ENCODE assay signal across 15 cellular contexts in the genomic region with DNA sequence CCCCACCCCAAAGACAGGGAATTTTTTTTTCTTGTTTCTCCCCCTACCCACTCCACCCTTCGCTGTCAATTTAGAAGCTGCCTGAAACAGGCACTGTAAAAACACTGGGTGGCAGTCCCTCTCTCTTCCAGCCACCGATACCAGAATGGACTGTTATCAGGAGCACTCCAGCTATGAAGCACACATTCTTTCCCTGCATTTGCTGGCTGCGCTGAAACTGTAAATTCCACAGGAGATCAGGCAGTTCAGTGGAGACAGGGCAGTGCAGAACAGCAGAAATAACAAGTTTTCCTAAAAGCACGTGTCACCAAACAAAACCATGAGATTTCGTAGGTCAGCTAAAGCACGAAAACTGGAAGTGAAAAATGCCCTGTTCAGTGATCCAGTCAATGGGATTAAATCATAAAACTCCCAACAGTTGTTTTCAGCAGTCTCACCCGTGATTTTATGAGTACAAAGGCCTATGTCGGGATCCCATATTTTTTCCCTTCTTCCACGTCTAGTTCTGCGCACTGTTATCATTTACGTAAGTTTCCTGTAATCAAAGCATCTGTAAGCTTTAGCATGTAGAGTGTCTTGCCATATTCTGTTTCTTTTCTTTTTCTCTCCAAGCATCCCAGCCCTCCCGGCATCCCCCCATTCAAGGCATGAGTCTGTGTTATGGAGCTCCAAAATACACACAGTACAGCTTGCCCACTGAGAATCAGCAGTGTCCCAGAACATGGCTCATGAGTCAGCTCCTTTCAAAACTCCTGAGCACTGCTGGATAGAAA.
DNase-seq lines count a peak whose midpoint lies in the region; ATAC-seq and TF ChIP-seq lines count a peak whose summit lies in the region.
"Had no signal": no experiment of that assay in that cellular context is flagged by ENCODE, and none has a peak within 500 bp of the region (broad histone marks: within the 10 kb centered on the region; RNA-seq: fewer than 3 reads in every experiment).

No MANE protein-coding gene starts in this region.

- no peak overlapping the region for H3K4me2 ChIP-seq in HCT116 (ENCODE audit: low read length)

- POLR2A ChIA-PET in HCT116 (lab: Charles Lee) = no interaction called here

- H3K9me2 ChIP-seq in HCT116 (ENCODE audit: insufficient read depth) = no peaks in the 10 kb centered on the region

- RAD21 ChIA-PET in HCT116 (lab: Charles Lee; ENCODE audit: low non-redundant PET in 1 of 2, low total read pairs in 2 of 2, uncharacterized antibody in 2 of 2, unreplicated experiment in 2 of 2) = no interaction called here

- no peak overlapping the region for H3K4me3 ChIP-seq in HCT116 (replicated peaks in 1 of 2; ENCODE audit: low read depth in 1 of 2, low read length in 2 of 2)
- H3K4me3 ChIP-seq: body of pancreas had no signal

- no peaks in the 10 kb centered on the region for H3K79me2 ChIP-seq in HCT116 (ENCODE audit: insufficient read depth, low read length)

- intact Hi-C loops in HCT116 (cut with micrococcal nuclease) = no loop called here
- intact Hi-C loops in activated T-helper 2 cell treated with anti-CD3 and anti-CD28 coated beads, Interferon-gamma antibody, Interleukin-2, Interleukin-4, amounts not matched to agents 10 μg/mL and 5 μg/mL and 100 μg/mL, durations not matched to agents 14 hours and 24 hours and 36 hours (cut with micrococcal nuclease) = no loop called here

- H3K27ac Mint-ChIP-seq in chondrocyte (ENCODE audit: unreplicated experiment) (peak overlapping the region; percentile 97), immature natural killer cell (no peak overlapping the region)
- no peak overlapping the region for H3K27ac Mint-ChIP-seq in activated T-helper 2 cell treated with anti-CD3 and anti-CD28 coated beads, Interferon-gamma antibody, Interleukin-2, Interleukin-4, amounts not matched to agents 10 μg/mL and 5 μg/mL and 100 μg/mL, durations not matched to agents 14 hours and 24 hours and 36 hours
- H3K27ac Mint-ChIP-seq: activated CD4-positive, alpha-beta memory T cell treated with anti-CD3 and anti-CD28 coated beads for 36 hours; type B pancreatic cell had no signal

- H2AFZ ChIP-seq in HCT116 (ENCODE audit: low read depth, low read length, poor library complexity, severe bottlenecking) = no peak overlapping the region

- no peaks in the 10 kb centered on the region for H3K27me3 ChIP-seq in HCT116 (ENCODE audit: insufficient read depth, low read length)
- H3K27me3 ChIP-seq: body of pancreas had no signal

- H3K36me3 ChIP-seq in HCT116 (ENCODE audit: control insufficient read depth in 1 of 2, insufficient read depth in 2 of 2, low read length in 2 of 2) = no peaks in the 10 kb centered on the region

- H3K9me3 ChIP-seq in HCT116 (ENCODE audit: control insufficient read depth in 1 of 2, insufficient read depth in 1 of 2, low read depth in 1 of 2, low read length in 2 of 2) = peaks cover 0 to 10% of the 10 kb centered on the region in 2 experiments; a peak in 1 of 4 replicates
- H3K9me3 ChIP-seq: body of pancreas, Caco-2 had no signal

- H4K20me1 ChIP-seq in HCT116 (ENCODE audit: insufficient read depth) = no peaks in the 10 kb centered on the region

- H3K9me3 Mint-ChIP-seq in chondrocyte (ENCODE audit: low read depth) (no peaks in the 10 kb centered on the region), immature natural killer cell (peaks cover 2 to 42% (median 13%) of the 10 kb centered on the region in 6 donors)
- peaks cover 3% of the 10 kb centered on the region for H3K9me3 Mint-ChIP-seq in activated T-helper 2 cell treated with anti-CD3 and anti-CD28 coated beads, Interferon-gamma antibody, Interleukin-2, Interleukin-4, amounts not matched to agents 10 μg/mL and 5 μg/mL and 100 μg/mL, durations not matched to agents 14 hours and 24 hours and 36 hours
- H3K9me3 Mint-ChIP-seq: activated CD4-positive, alpha-beta memory T cell treated with anti-CD3 and anti-CD28 coated beads for 36 hours; type B pancreatic cell had no signal

- BruUV-seq in HCT116 (replicated peaks; lab: Mats Ljungman, UMichigan) = no TSS peak

- H3K36me3 Mint-ChIP-seq in chondrocyte (ENCODE audit: low read depth) (no peaks in the 10 kb centered on the region), immature natural killer cell (no peaks in the 10 kb centered on the region)
- H3K36me3 Mint-ChIP-seq in activated T-helper 2 cell treated with anti-CD3 and anti-CD28 coated beads, Interferon-gamma antibody, Interleukin-2, Interleukin-4, amounts not matched to agents 10 μg/mL and 5 μg/mL and 100 μg/mL, durations not matched to agents 14 hours and 24 hours and 36 hours (ENCODE audit: low read depth) = no peaks in the 10 kb centered on the region
- H3K36me3 Mint-ChIP-seq: activated CD4-positive, alpha-beta memory T cell treated with anti-CD3 and anti-CD28 coated beads for 36 hours; type B pancreatic cell had no signal

- ATAC-seq in HCT116 (no peak), HG03354 (IDR thresholded peaks at IDR 0.05; ENCODE audit: poor library complexity, severe bottlenecking, unreplicated experiment) (no peak)
- ATAC-seq: body of pancreas had no signal

- no peak for TF ChIP-seq POLR2A in HCT116 (IDR thresholded peaks at IDR 0.05; ENCODE audit: borderline replicate concordance, extremely low read depth, insufficient read depth, insufficient read length)
- no peak for TF ChIP-seq POLR2A in erythroblast (IDR thresholded peaks at IDR 0.05; ENCODE audit: low read length)

- TF ChIP-seq CTCF in HCT116 (IDR thresholded peaks at IDR 0.05 in 2 of 3, conservative IDR thresholded peaks at IDR 0.05 in 1 of 3; ENCODE audit: borderline replicate concordance in 1 of 3, insufficient read depth in 1 of 3, low read depth in 2 of 3, low read length in 2 of 3) = no peak
- TF ChIP-seq CTCF in chondrocyte (IDR thresholded peaks at IDR 0.05) = peak; percentile 79

- H3K9ac ChIP-seq in HCT116 (ENCODE audit: low read length) = no peak overlapping the region

- no peaks in the 10 kb centered on the region for H3K4me1 ChIP-seq in HCT116 (ENCODE audit: control insufficient read depth in 1 of 2, insufficient read depth in 2 of 2, low read length in 2 of 2)
- H3K4me1 ChIP-seq: body of pancreas, Caco-2 had no signal

- CTCF ChIA-PET in HCT116 (lab: Charles Lee) = no interaction called here

- H3K27ac ChIP-seq in HCT116 (ENCODE audit: low read depth, low read length) = no peak overlapping the region
- H3K27ac ChIP-seq: body of pancreas had no signal

- peak; percentile 9; the same call in 1 of the 2 replicates for TF ChIP-seq RAD21 in HCT116 (IDR thresholded peaks at IDR 0.05; ENCODE audit: low read depth)

- H3K4me3 Mint-ChIP-seq in chondrocyte (ENCODE audit: unreplicated experiment) (peak overlapping the region; percentile 65), immature natural killer cell (no peak overlapping the region)
- no peak overlapping the region for H3K4me3 Mint-ChIP-seq in activated T-helper 2 cell treated with anti-CD3 and anti-CD28 coated beads, Interferon-gamma antibody, Interleukin-2, Interleukin-4, amounts not matched to agents 10 μg/mL and 5 μg/mL and 100 μg/mL, durations not matched to agents 14 hours and 24 hours and 36 hours (ENCODE audit: low read depth)
- H3K4me3 Mint-ChIP-seq: activated CD4-positive, alpha-beta memory T cell treated with anti-CD3 and anti-CD28 coated beads for 36 hours; type B pancreatic cell had no signal

- H3K27me3 Mint-ChIP-seq in chondrocyte (ENCODE audit: low read depth) = no peaks in the 10 kb centered on the region
- no peaks in the 10 kb centered on the region for H3K27me3 Mint-ChIP-seq in immature natural killer cell (ENCODE audit: low read depth in 3 of 3)
- no peaks in the 10 kb centered on the region for H3K27me3 Mint-ChIP-seq in activated T-helper 2 cell treated with anti-CD3 and anti-CD28 coated beads, Interferon-gamma antibody, Interleukin-2, Interleukin-4, amounts not matched to agents 10 μg/mL and 5 μg/mL and 100 μg/mL, durations not matched to agents 14 hours and 24 hours and 36 hours (ENCODE audit: low read depth)
- H3K27me3 Mint-ChIP-seq: activated CD4-positive, alpha-beta memory T cell treated with anti-CD3 and anti-CD28 coated beads for 36 hours; type B pancreatic cell had no signal

- no peak for DNase-seq in HCT116 (ENCODE audit: low read depth, low spot score)
- DNase-seq in chondrocyte (ENCODE audit: low spot score) = no peak
- peak; percentile 15 for DNase-seq in inferior parietal cortex (ENCODE audit: extremely low spot score)
- peak; percentile 12 for DNase-seq in putamen (ENCODE audit: low spot score)
- DNase-seq in immature natural killer cell = no peak
- DNase-seq in activated T-helper 2 cell treated with anti-CD3 and anti-CD28 coated beads, Interferon-gamma antibody, Interleukin-2, Interleukin-4, amounts not matched to agents 10 μg/mL and 5 μg/mL and 100 μg/mL, durations not matched to agents 14 hours and 24 hours and 36 hours (ENCODE audit: low spot score) = no peak
- no peak for DNase-seq in erythroblast (lab: John Stamatoyannopoulos, UW)
- DNase-seq: activated CD4-positive, alpha-beta memory T cell treated with anti-CD3 and anti-CD28 coated beads for 36 hours; body of pancreas; NCI-H1436 treated with DMSO at 0.1 percent for 48 hours; SHP77; stimulated activated CD4-positive, alpha-beta T cell treated with anti-CD3 and anti-CD28 coated beads, Interleukin-4, amount 100 ng/mL, for 24 hours had no signal

- H3K4me1 Mint-ChIP-seq in chondrocyte (ENCODE audit: low read depth) = peaks cover 59% of the 10 kb centered on the region
- no peaks in the 10 kb centered on the region for H3K4me1 Mint-ChIP-seq in immature natural killer cell
- H3K4me1 Mint-ChIP-seq in activated T-helper 2 cell treated with anti-CD3 and anti-CD28 coated beads, Interferon-gamma antibody, Interleukin-2, Interleukin-4, amounts not matched to agents 10 μg/mL and 5 μg/mL and 100 μg/mL, durations not matched to agents 14 hours and 24 hours and 36 hours (ENCODE audit: low read depth) = no peaks in the 10 kb centered on the region

TF ChIP-seq in HCT116, 20 proteins besides CTCF, POLR2A, EP300 and RAD21:
- no peak for TF ChIP-seq CEBPB (IDR thresholded peaks at IDR 0.05; ENCODE audit: low read depth)
- TF ChIP-seq FOSL1 (IDR thresholded peaks at IDR 0.05; ENCODE audit: low read depth) = no peak
- no peak for TF ChIP-seq TCF7L2 (IDR thresholded peaks at IDR 0.05; ENCODE audit: borderline replicate concordance, extremely low read depth, insufficient read depth, insufficient read length)
- TF ChIP-seq POLR2AphosphoS5 (IDR thresholded peaks at IDR 0.05; ENCODE audit: low read depth, low read length) = no peak

Comparison
In these comparisons a context has a peak if more than half of its experiments do, and no peak if none do; other contexts are left out.
1. DNase-seq: peak in inferior parietal cortex (single experiment) and putamen (single experiment); none in HCT116 (single experiment), chondrocyte (single experiment), immature natural killer cell (0 of 3), activated T-helper 2 cell treated with anti-CD3 and anti-CD28 coated beads, Interferon-gamma antibody, Interleukin-2, Interleukin-4, amounts not matched to agents 10 μg/mL and 5 μg/mL and 100 μg/mL, durations not matched to agents 14 hours and 24 hours and 36 hours (single experiment) and erythroblast (0 of 2).